19 cellular contexts compared by ENCODE assay signal in genomic region chr22:39238561-39238960, GRCh38. TPM values are rescaled to one million over a fixed set of nuclear protein-coding genes. Genes with fewer than 3 reads are reported as not detected.
DNase-seq lines count a peak whose midpoint lies in the region; TF ChIP-seq lines count a peak whose summit lies in the region.
"Had no signal": no experiment of that assay in that cellular context is flagged by ENCODE, and none has a peak within 500 bp of the region (broad histone marks: within the 10 kb centered on the region; RNA-seq: fewer than 3 reads in every experiment).

No MANE protein-coding gene starts in this region.

- H3K27me3 ChIP-seq in CD8-positive, alpha-beta memory T cell (ENCODE audit: insufficient read depth, low read length, poor library complexity, severe bottlenecking): no peaks in the 10 kb centered on the region
- H3K27me3 ChIP-seq in NT2/D1 (ENCODE audit: insufficient read depth, insufficient read length): peaks cover 55% of the 10 kb centered on the region
- no peaks in the 10 kb centered on the region for H3K27me3 ChIP-seq in muscle layer of duodenum (ENCODE audit: low read depth, low read length)
- no peaks in the 10 kb centered on the region for H3K27me3 ChIP-seq in suprapubic skin
- peaks cover 58% of the 10 kb centered on the region for H3K27me3 ChIP-seq in osteoblast (ENCODE audit: insufficient read depth, low read length)

- no peak overlapping the region for H2AFZ ChIP-seq in osteoblast (ENCODE audit: low read length)

- peak overlapping the region in 4 of 7 donors; percentile 33 to 73 (median 60) for H3K4me3 Mint-ChIP-seq in CD8-positive, alpha-beta memory T cell
- H3K4me3 Mint-ChIP-seq: activated naive CD8-positive, alpha-beta T cell treated with anti-CD3 and anti-CD28 coated beads, Interleukin-2, amount 10 ng/mL, durations not matched to agents 7 days and 5 days; T-helper 1 cell treated with Interleukin-12 subunit alpha and Interleukin-12 subunit beta and Interleukin-4 antibody, amounts not matched to agents 30 μg/mL and 1 μg/mL, for 36 hours had no signal

- peaks cover 0 to 6% of the 10 kb centered on the region in 2 donors for H3K27me3 Mint-ChIP-seq in CD8-positive, alpha-beta memory T cell

- H3K36me3 ChIP-seq in CD8-positive, alpha-beta memory T cell (ENCODE audit: insufficient read depth, low read length): no peaks in the 10 kb centered on the region
- H3K36me3 ChIP-seq in NT2/D1 (ENCODE audit: insufficient read depth, insufficient read length, low read length): no peaks in the 10 kb centered on the region
- H3K36me3 ChIP-seq in muscle layer of duodenum (ENCODE audit: control insufficient read depth in 1 of 2, insufficient read depth in 2 of 2, low read length in 2 of 2): peaks cover 0 to 4% of the 10 kb centered on the region in 2 donors
- no peaks in the 10 kb centered on the region for H3K36me3 ChIP-seq in suprapubic skin
- H3K36me3 ChIP-seq in osteoblast (ENCODE audit: insufficient read depth, low read length): no peaks in the 10 kb centered on the region

- WGBS in suprapubic skin: 79% methylated on average over 8 of the region's 8 CpGs
- WGBS in lower leg skin, 2 donors: 68 to 72% methylated on average over 8 of the region's 8 CpGs

- DNase-seq in CD8-positive, alpha-beta memory T cell: no peak
- DNase-seq in NT2/D1 (ENCODE audit: low read depth, low spot score): no peak
- DNase-seq in suprapubic skin (ENCODE audit: low spot score in 2 of 2): no peak
- no peak for DNase-seq in lower leg skin (ENCODE audit: low spot score in 2 of 2)
- no peak for DNase-seq in osteoblast (ENCODE audit: insufficient read length, low spot score, missing footprints)
- no peak for DNase-seq in NK-92 treated with Interleukin-12 subunit alpha and Interleukin-12 subunit beta, amount 100 ng/mL, for 24 hours (lab: John Stamatoyannopoulos, UW)
- DNase-seq: activated CD4-positive, alpha-beta T cell treated with anti-CD3 and anti-CD28 coated beads, Interleukin-2, amount 50 U/mL, for 4 hours; activated CD8-positive, alpha-beta memory T cell treated with anti-CD3 and anti-CD28 coated beads, Interleukin-2, amount 50 U/mL, for 4 hours; activated naive CD8-positive, alpha-beta T cell treated with anti-CD3 and anti-CD28 coated beads, Interleukin-2, amount 10 ng/mL, durations not matched to agents 7 days and 5 days; DMS79 treated with DMSO at 0.1 percent for 48 hours; foreskin melanocyte; islet precursor cell; KBM-7; MM.1S had no signal

- no peak for TF ChIP-seq EP300 in suprapubic skin (IDR thresholded peaks at IDR 0.05)

- no peaks in the 10 kb centered on the region for H4K20me1 ChIP-seq in osteoblast (ENCODE audit: insufficient read depth, low read length)

- TF ChIP-seq CTCF in suprapubic skin (IDR thresholded peaks at IDR 0.05) (no peak), lower leg skin (IDR thresholded peaks at IDR 0.05) (no peak), osteoblast (IDR thresholded peaks at IDR 0.05; ENCODE audit: extremely low read depth, low read depth, low read length) (no peak)

- H3K27ac Mint-ChIP-seq in CD8-positive, alpha-beta memory T cell: peak overlapping the region in 4 of 8 donors; percentile 46 to 92 (median 76)
- H3K27ac Mint-ChIP-seq: activated naive CD8-positive, alpha-beta T cell treated with anti-CD3 and anti-CD28 coated beads, Interleukin-2, amount 10 ng/mL, durations not matched to agents 7 days and 5 days; activated T-helper 2 cell treated with anti-CD3 and anti-CD28 coated beads, Interferon-gamma antibody, Interleukin-2, Interleukin-4, amounts not matched to agents 10 μg/mL and 5 μg/mL and 100 μg/mL, durations not matched to agents 14 hours and 24 hours and 36 hours; T-helper 1 cell treated with Interleukin-12 subunit alpha and Interleukin-12 subunit beta and Interleukin-4 antibody, amounts not matched to agents 30 μg/mL and 1 μg/mL, for 36 hours had no signal

- POLR2A ChIA-PET in CD8-positive, alpha-beta memory T cell (lab: Charles Lee): interaction anchor here (0.6 to 1.8 kb wide), 2 partner anchors 27 to 81 kb away, joined by 4 to 6 read pairs; partner anchors contain the start of gene RPL3

- no peaks in the 10 kb centered on the region for H3K79me2 ChIP-seq in osteoblast (ENCODE audit: insufficient read depth, low read length)

- no peak overlapping the region for H3K27ac ChIP-seq in CD8-positive, alpha-beta memory T cell (ENCODE audit: low read depth, low read length)
- H3K27ac ChIP-seq in muscle layer of duodenum (ENCODE audit: low read length): peak overlapping the region; percentile 23
- H3K27ac ChIP-seq in suprapubic skin: peak overlapping the region; percentile 95
- no peak overlapping the region for H3K27ac ChIP-seq in osteoblast (ENCODE audit: low read depth, low read length)

- H3K9me3 Mint-ChIP-seq in CD8-positive, alpha-beta memory T cell: peaks cover 0 to 1% (median 0%) of the 10 kb centered on the region in 5 donors
- H3K9me3 Mint-ChIP-seq: activated naive CD8-positive, alpha-beta T cell treated with anti-CD3 and anti-CD28 coated beads, Interleukin-2, amount 10 ng/mL, durations not matched to agents 7 days and 5 days; activated T-helper 2 cell treated with anti-CD3 and anti-CD28 coated beads, Interferon-gamma antibody, Interleukin-2, Interleukin-4, amounts not matched to agents 10 μg/mL and 5 μg/mL and 100 μg/mL, durations not matched to agents 14 hours and 24 hours and 36 hours; T-helper 1 cell treated with Interleukin-12 subunit alpha and Interleukin-12 subunit beta and Interleukin-4 antibody, amounts not matched to agents 30 μg/mL and 1 μg/mL, for 36 hours had no signal

- H3K4me3 ChIP-seq in CD8-positive, alpha-beta memory T cell (ENCODE audit: low read length): no peak overlapping the region
- H3K4me3 ChIP-seq in NT2/D1 (ENCODE audit: insufficient read length, low read depth) (no peak overlapping the region), muscle layer of duodenum (ENCODE audit: low read depth in 1 of 2, low read length in 2 of 2) (peak overlapping the region in 1 of 2 donors; percentile 26), suprapubic skin (no peak overlapping the region), lower leg skin (ENCODE audit: low read depth, poor library complexity, severe bottlenecking) (no peak overlapping the region), osteoblast (ENCODE audit: insufficient read depth, low read length) (no peak overlapping the region)
- H3K4me3 ChIP-seq: GM12878 had no signal

- TF ChIP-seq POLR2A in suprapubic skin (IDR thresholded peaks at IDR 0.05): no peak
- no peak for TF ChIP-seq POLR2A in lower leg skin (IDR thresholded peaks at IDR 0.05)

- H3K4me1 Mint-ChIP-seq in CD8-positive, alpha-beta memory T cell: peaks cover 56 to 82% (median 58%) of the 10 kb centered on the region in 3 donors

- intact Hi-C loops in lower leg skin (cut with DNase I; ENCODE audit: low total_unique reads): loop anchor here (10.0 kb wide), 1 partner anchor 64 kb away; no protein-coding TSS in a partner anchor

- peaks cover 69% of the 10 kb centered on the region for H3K4me1 ChIP-seq in CD8-positive, alpha-beta memory T cell (ENCODE audit: insufficient read depth, low read length)
- H3K4me1 ChIP-seq in NT2/D1 (ENCODE audit: insufficient read depth, insufficient read length) (peaks cover 19% of the 10 kb centered on the region), muscle layer of duodenum (ENCODE audit: control insufficient read depth in 1 of 2, insufficient read depth in 2 of 2, low read length in 2 of 2) (peaks cover 0 to 45% of the 10 kb centered on the region in 2 donors), suprapubic skin (peaks cover 99% of the 10 kb centered on the region), osteoblast (ENCODE audit: insufficient read depth, low read length) (peaks cover 1% of the 10 kb centered on the region)

- H3K4me2 ChIP-seq in osteoblast (ENCODE audit: insufficient read depth, low read length): no peak overlapping the region

- CTCF ChIA-PET in CD8-positive, alpha-beta memory T cell (lab: Charles Lee): interaction anchor here (9.0 kb wide), 1 partner anchor 67 kb away, joined by 65 read pairs; no protein-coding TSS in a partner anchor

- peak overlapping the region; percentile 21 for H3K9ac ChIP-seq in NT2/D1 (ENCODE audit: insufficient read length, low read depth)

- H3K36me3 Mint-ChIP-seq in CD8-positive, alpha-beta memory T cell: peaks cover 0 to 19% (median 4%) of the 10 kb centered on the region in 3 donors

- H3K9me3 ChIP-seq in CD8-positive, alpha-beta memory T cell (ENCODE audit: low read length): no peaks in the 10 kb centered on the region
- no peaks in the 10 kb centered on the region for H3K9me3 ChIP-seq in NT2/D1 (ENCODE audit: insufficient read depth, low read length)
- H3K9me3 ChIP-seq in muscle layer of duodenum (ENCODE audit: control insufficient read depth in 1 of 2, low read length in 2 of 2): no peaks in the 10 kb centered on the region
- no peaks in the 10 kb centered on the region for H3K9me3 ChIP-seq in suprapubic skin
- H3K9me3 ChIP-seq in osteoblast (ENCODE audit: low read depth, low read length): no peaks in the 10 kb centered on the region

RNA-seq across cellular contexts. Expression of gene PDGFB, which starts 6.2 kb away (rescaled TPM):
- 1 to 10 TPM; 2.3 to 3.0 TPM for total RNA-seq in CD8-positive, alpha-beta memory T cell
- polyA plus RNA-seq in CD8-positive, alpha-beta memory T cell: 18.2 TPM
- total RNA-seq in suprapubic skin: 10 to 100 TPM; 10.5 to 20.6 (median 12.0) TPM
- 10 to 100 TPM; 12.2 to 22.3 (median 17.5) TPM for total RNA-seq in lower leg skin
- under 0.01 TPM in 1 of 2 replicates, not detected in the other for total RNA-seq in osteoblast
- total RNA-seq: NCI-H460 had no signal

Comparison
In these comparisons a context has a peak if more than half of its experiments do, and no peak if none do; other contexts are left out.
1. H3K27ac ChIP-seq: peak in muscle layer of duodenum (single experiment) and suprapubic skin (single experiment); none in CD8-positive, alpha-beta memory T cell (single experiment) and osteoblast (single experiment).